ENCODE assay signal across 23 cellular contexts in the genomic region with DNA sequence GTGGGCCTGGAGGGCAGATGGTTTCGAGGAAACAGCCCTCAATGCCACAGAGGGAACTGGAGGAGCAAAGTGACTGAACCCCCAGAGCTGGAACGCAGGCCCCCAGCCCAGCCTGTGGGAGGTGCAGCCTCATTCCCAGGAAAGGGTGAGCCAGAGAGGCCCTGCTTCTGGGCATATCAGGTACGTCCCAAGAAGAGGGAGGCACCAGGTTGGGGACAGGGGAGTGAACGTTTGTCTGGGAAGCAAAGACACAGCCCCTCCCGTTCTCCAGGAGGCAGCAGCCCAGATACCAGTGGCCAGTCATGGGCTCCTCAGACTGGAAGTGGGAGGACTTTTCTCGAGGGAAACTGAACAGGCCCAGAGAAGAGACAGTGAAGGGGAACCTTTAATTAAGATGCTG.
A peak's percentile ranks its signal among the peaks of the same experiment; 100 is the strongest.
DNase-seq lines count a peak whose midpoint lies in the region; ATAC-seq, FAIRE-seq and TF ChIP-seq lines count a peak whose summit lies in the region.
"Had no signal": no experiment of that assay in that cellular context is flagged by ENCODE, and none has a peak within 500 bp of the region (broad histone marks: within the 10 kb centered on the region; RNA-seq: fewer than 3 reads in every experiment).

No MANE protein-coding gene starts in this region.

- H3K56ac ChIP-seq in H1 (replicated peaks; ENCODE audit: insufficient read length, low read depth, low read length), result no peak overlapping the region

- no peak for TF ChIP-seq EP300 in H1 (IDR thresholded peaks at IDR 0.05; ENCODE audit: borderline replicate concordance in 1 of 2, low read depth in 2 of 2, low read length in 2 of 2)

- no peak for TF ChIP-seq POLR2A in H1 (IDR thresholded peaks at IDR 0.05; ENCODE audit: control extremely low read depth in 1 of 2, low read depth in 2 of 2, low read length in 2 of 2)

- peak overlapping the region; percentile 46; the same call in 1 of the 2 replicates for H2BK15ac ChIP-seq in H1 (ENCODE audit: low read length)

- no peak overlapping the region for H3K4me3 ChIP-seq in H1 (ENCODE audit: extremely low read depth in 1 of 4, insufficient read depth in 2 of 4, low read depth in 3 of 4, low read length in 4 of 4)
- H3K4me3 ChIP-seq: GM23248 had no signal

- peaks cover 14% of the 10 kb centered on the region for H3K27me3 Mint-ChIP-seq in activated CD8-positive, alpha-beta memory T cell treated with anti-CD3 and anti-CD28 coated beads, Interleukin-2, amount 10 ng/mL, durations not matched to agents 7 days and 5 days
- no peaks in the 10 kb centered on the region for H3K27me3 Mint-ChIP-seq in activated T-cell treated with anti-CD3 and anti-CD28 coated beads, Interleukin-2, amount 50 U/mL, for 72 hours (ENCODE audit: low read depth)

- no peaks in the 10 kb centered on the region for H3K79me2 ChIP-seq in H1 (ENCODE audit: control insufficient read depth in 1 of 2, insufficient read depth in 2 of 2, low read length in 2 of 2)

- peak; percentile 30 for DNase-seq in activated CD8-positive, alpha-beta memory T cell treated with anti-CD3 and anti-CD28 coated beads, Interleukin-2, amount 10 ng/mL, durations not matched to agents 7 days and 5 days
- no peak for DNase-seq in activated CD8-positive, alpha-beta memory T cell treated with anti-CD3 and anti-CD28 coated beads, Interleukin-2, amount 50 U/mL, for 48 hours
- DNase-seq in H1 (ENCODE audit: low read depth in 1 of 2, low spot score in 2 of 2) (peak in 1 of 2 experiments; percentile 35), islet precursor cell (peak; percentile 30), posterior vena cava (ENCODE audit: low spot score) (peak; percentile 44)
- no peak for DNase-seq in activated T-cell treated with anti-CD3 and anti-CD28 coated beads, Interleukin-2, amount 50 U/mL, for 72 hours
- DNase-seq: ACHN; BE2C; C1 segment of cervical spinal cord; CD4-positive, CD25-positive, alpha-beta regulatory T cell; DMS79; GDM1; GM23248; HFFc6 had no signal

- no peak overlapping the region for H3K18ac ChIP-seq in H1 (ENCODE audit: extremely low read depth, low read length)

- H3K23ac ChIP-seq in H1 (ENCODE audit: insufficient read length), result no peak overlapping the region

- no peaks in the 10 kb centered on the region for H3K36me3 Mint-ChIP-seq in activated CD8-positive, alpha-beta memory T cell treated with anti-CD3 and anti-CD28 coated beads, Interleukin-2, amount 10 ng/mL, durations not matched to agents 7 days and 5 days
- H3K36me3 Mint-ChIP-seq in activated T-cell treated with anti-CD3 and anti-CD28 coated beads, Interleukin-2, amount 50 U/mL, for 72 hours (ENCODE audit: insufficient read depth in 2 of 2), result no peaks in the 10 kb centered on the region
- H3K36me3 Mint-ChIP-seq: CD4-positive, CD25-positive, alpha-beta regulatory T cell had no signal

- TF ChIP-seq RAD21 in H1 (IDR thresholded peaks at IDR 0.05 in 1 of 2, conservative IDR thresholded peaks at IDR 0.05 in 1 of 2; ENCODE audit: low read depth in 2 of 2, low read length in 2 of 2), result no peak

- no peak overlapping the region for H2BK12ac ChIP-seq in H1 (ENCODE audit: low read depth, low read length)

- H2BK120ac ChIP-seq in H1 (replicated peaks; ENCODE audit: low read depth, low read length), result no peak overlapping the region

- H3K4me1 ChIP-seq in H1 (replicated peaks in 1 of 4; ENCODE audit: control insufficient read depth in 3 of 4, insufficient read depth in 4 of 4, low read length in 3 of 4), result peaks cover 0 to 2% (median 0%) of the 10 kb centered on the region in 4 experiments; a peak in 1 of 7 replicates
- H3K4me1 ChIP-seq: Caco-2 had no signal

- no peaks in the 10 kb centered on the region for H3K4me1 Mint-ChIP-seq in activated CD8-positive, alpha-beta memory T cell treated with anti-CD3 and anti-CD28 coated beads, Interleukin-2, amount 10 ng/mL, durations not matched to agents 7 days and 5 days
- no peaks in the 10 kb centered on the region for H3K4me1 Mint-ChIP-seq in activated T-cell treated with anti-CD3 and anti-CD28 coated beads, Interleukin-2, amount 50 U/mL, for 72 hours (ENCODE audit: low read depth)
- H3K4me1 Mint-ChIP-seq: CD4-positive, CD25-positive, alpha-beta regulatory T cell had no signal

- H3K27ac Mint-ChIP-seq in activated CD8-positive, alpha-beta memory T cell treated with anti-CD3 and anti-CD28 coated beads, Interleukin-2, amount 10 ng/mL, durations not matched to agents 7 days and 5 days, result no peak overlapping the region
- H3K27ac Mint-ChIP-seq in activated T-cell treated with anti-CD3 and anti-CD28 coated beads, Interleukin-2, amount 50 U/mL, for 72 hours, result no peak overlapping the region
- H3K27ac Mint-ChIP-seq: CD4-positive, CD25-positive, alpha-beta regulatory T cell; HFFc6 had no signal

- TF ChIP-seq CTCF in H1 (IDR thresholded peaks at IDR 0.05; ENCODE audit: control extremely low read depth in 1 of 3, insufficient read depth in 1 of 3, low read depth in 1 of 3, low read length in 3 of 3), result no peak

- H2BK20ac ChIP-seq in H1 (ENCODE audit: low read length), result no peak overlapping the region

- no peak overlapping the region for H2BK5ac ChIP-seq in H1 (ENCODE audit: low read depth, low read length)

- no peaks in the 10 kb centered on the region for H3K27me3 ChIP-seq in H1 (replicated peaks in 1 of 4; ENCODE audit: control insufficient read depth in 3 of 4, extremely low read depth in 1 of 4, insufficient read depth in 3 of 4, low read length in 3 of 4)
- H3K27me3 ChIP-seq: BE2C had no signal

- intact Hi-C loops in posterior vena cava (cut with DNase I), result no loop called here

- H3K9me3 ChIP-seq in H1 (ENCODE audit: insufficient read depth in 2 of 2, low read depth in 1 of 2, low read length in 1 of 2), result no peaks in the 10 kb centered on the region
- H3K9me3 ChIP-seq: BE2C, Caco-2 had no signal

- H3K4me2 ChIP-seq in H1 (ENCODE audit: insufficient read depth in 1 of 2, low read depth in 2 of 2, low read length in 2 of 2), result no peak overlapping the region

- CTCF ChIA-PET in activated CD8-positive, alpha-beta memory T cell treated with anti-CD3 and anti-CD28 coated beads, Interleukin-2, amount 10 ng/mL, durations not matched to agents 7 days and 5 days (lab: Charles Lee), result no interaction called here
- CTCF ChIA-PET in H1 (lab: Charles Lee; ENCODE audit: partially characterized antibody), result interaction anchor here (0.8 kb wide), 1 partner anchor 37 kb away, joined by 3 read pairs; no protein-coding TSS in a partner anchor

- no peak overlapping the region for H4K91ac ChIP-seq in H1 (replicated peaks; ENCODE audit: insufficient read length, low read length)

- no peaks in the 10 kb centered on the region for H3K23me2 ChIP-seq in H1 (ENCODE audit: low read depth, low read length)

- H2AK5ac ChIP-seq in H1 (ENCODE audit: low read depth, low read length), result no peak overlapping the region

- no peak overlapping the region for H3K9ac ChIP-seq in H1 (replicated peaks in 1 of 4; ENCODE audit: extremely low read depth in 1 of 4, low read depth in 3 of 4, low read length in 3 of 4)
- H3K9ac ChIP-seq: GM23248 had no signal

- no peak for FAIRE-seq in H1 (lab: Jason Lieb, UNC)
- FAIRE-seq: A204.1, D721Med, GM19239, H54 had no signal

- no peak overlapping the region for H4K5ac ChIP-seq in H1 (ENCODE audit: insufficient read length, low read depth, low read length)

- no peaks in the 10 kb centered on the region for H4K20me1 ChIP-seq in H1 (replicated peaks in 1 of 2; ENCODE audit: control insufficient read depth in 1 of 2, insufficient read depth in 2 of 2, low read length in 2 of 2)

- no peak overlapping the region for H3K4ac ChIP-seq in H1 (replicated peaks; ENCODE audit: insufficient read length, low read depth, low read length)

- no peaks in the 10 kb centered on the region for H3K36me3 ChIP-seq in H1 (ENCODE audit: control insufficient read depth in 2 of 4, insufficient read depth in 4 of 4, low read length in 3 of 4)
- H3K36me3 ChIP-seq: BE2C had no signal

- POLR2A ChIA-PET in H1 (lab: Charles Lee; ENCODE audit: partially characterized antibody), result no interaction called here

- ATAC-seq in activated CD8-positive, alpha-beta memory T cell treated with anti-CD3 and anti-CD28 coated beads, Interleukin-2, amount 10 ng/mL, durations not matched to agents 7 days and 5 days, result no peak
- ATAC-seq in activated T-cell treated with anti-CD3 and anti-CD28 coated beads, Interleukin-2, amount 50 U/mL, for 72 hours (replicated peaks in 1 of 2), result no peak
- ATAC-seq in GM18498 (IDR thresholded peaks at IDR 0.05; ENCODE audit: unreplicated experiment) (no peak), GM18867 (IDR thresholded peaks at IDR 0.05; ENCODE audit: unreplicated experiment) (no peak)
- ATAC-seq: HCT116 had no signal

- no peak overlapping the region for H3K4me3 Mint-ChIP-seq in activated CD8-positive, alpha-beta memory T cell treated with anti-CD3 and anti-CD28 coated beads, Interleukin-2, amount 10 ng/mL, durations not matched to agents 7 days and 5 days
- H3K4me3 Mint-ChIP-seq in activated T-cell treated with anti-CD3 and anti-CD28 coated beads, Interleukin-2, amount 50 U/mL, for 72 hours, result no peak overlapping the region
- H3K4me3 Mint-ChIP-seq: CD4-positive, CD25-positive, alpha-beta regulatory T cell; HFFc6 had no signal

- no peak overlapping the region for H4K8ac ChIP-seq in H1 (ENCODE audit: extremely low read depth, insufficient read depth, low read length)

- H3K14ac ChIP-seq in H1 (ENCODE audit: insufficient read length), result no peak overlapping the region

- no peak overlapping the region for H3K27ac ChIP-seq in H1 (ENCODE audit: low read depth, low read length)
- H3K27ac ChIP-seq: GM23248, HL-60 had no signal

- no peak overlapping the region for H2AFZ ChIP-seq in H1 (ENCODE audit: low read length)
- H2AFZ ChIP-seq: GM23248 had no signal

- H3K79me1 ChIP-seq in H1 (ENCODE audit: low read depth, low read length), result no peaks in the 10 kb centered on the region

- no peaks in the 10 kb centered on the region for H3K9me3 Mint-ChIP-seq in activated CD8-positive, alpha-beta memory T cell treated with anti-CD3 and anti-CD28 coated beads, Interleukin-2, amount 10 ng/mL, durations not matched to agents 7 days and 5 days (ENCODE audit: low read depth)
- H3K9me3 Mint-ChIP-seq in activated T-cell treated with anti-CD3 and anti-CD28 coated beads, Interleukin-2, amount 50 U/mL, for 72 hours, result no peaks in the 10 kb centered on the region
- H3K9me3 Mint-ChIP-seq: CD4-positive, CD25-positive, alpha-beta regulatory T cell; HFFc6 had no signal

- WGBS in H1 (ENCODE audit: extremely low coverage in 1 of 2, insufficient coverage in 1 of 2, insufficient read length in 1 of 2, insufficient replicate concordance in 2 of 2, low coverage in 1 of 2, low lambda C conversion rate in 2 of 2, missing lambda C conversion rate in 1 of 2), 2 experiments, result 91% methylated on average over 6 of the region's 6 CpGs; no CpG with 5 or more reads in 1 of the 2 experiments

TF ChIP-seq in H1, 55 proteins besides CTCF, POLR2A, EP300 and RAD21 (continues in another document):
- TF ChIP-seq ZNF274 (IDR thresholded peaks at IDR 0.05; ENCODE audit: borderline replicate concordance, extremely low read depth, low read length) (no peak), KDM5A (IDR thresholded peaks at IDR 0.05; ENCODE audit: low read length) (no peak), KDM1A (IDR thresholded peaks at IDR 0.05; ENCODE audit: borderline replicate concordance, low read length) (no peak), SP4 (IDR thresholded peaks at IDR 0.05; ENCODE audit: low read length) (no peak), CEBPB (IDR thresholded peaks at IDR 0.05; ENCODE audit: low read depth, low read length) (no peak), HDAC2 (IDR thresholded peaks at IDR 0.05; ENCODE audit: borderline replicate concordance in 1 of 2, low read depth in 2 of 2, low read length in 2 of 2) (no peak)

Comparison
In these comparisons a context has a peak if more than half of its experiments do, and no peak if none do; other contexts are left out.
1. DNase-seq: peak in activated CD8-positive, alpha-beta memory T cell treated with anti-CD3 and anti-CD28 coated beads, Interleukin-2, amount 10 ng/mL, durations not matched to agents 7 days and 5 days (single experiment), islet precursor cell (single experiment) and posterior vena cava (single experiment); none in activated CD8-positive, alpha-beta memory T cell treated with anti-CD3 and anti-CD28 coated beads, Interleukin-2, amount 50 U/mL, for 48 hours (single experiment) and activated T-cell treated with anti-CD3 and anti-CD28 coated beads, Interleukin-2, amount 50 U/mL, for 72 hours (0 of 2).